Comparison of ENCODE assay signal across 18 cellular contexts in the genomic region with DNA sequence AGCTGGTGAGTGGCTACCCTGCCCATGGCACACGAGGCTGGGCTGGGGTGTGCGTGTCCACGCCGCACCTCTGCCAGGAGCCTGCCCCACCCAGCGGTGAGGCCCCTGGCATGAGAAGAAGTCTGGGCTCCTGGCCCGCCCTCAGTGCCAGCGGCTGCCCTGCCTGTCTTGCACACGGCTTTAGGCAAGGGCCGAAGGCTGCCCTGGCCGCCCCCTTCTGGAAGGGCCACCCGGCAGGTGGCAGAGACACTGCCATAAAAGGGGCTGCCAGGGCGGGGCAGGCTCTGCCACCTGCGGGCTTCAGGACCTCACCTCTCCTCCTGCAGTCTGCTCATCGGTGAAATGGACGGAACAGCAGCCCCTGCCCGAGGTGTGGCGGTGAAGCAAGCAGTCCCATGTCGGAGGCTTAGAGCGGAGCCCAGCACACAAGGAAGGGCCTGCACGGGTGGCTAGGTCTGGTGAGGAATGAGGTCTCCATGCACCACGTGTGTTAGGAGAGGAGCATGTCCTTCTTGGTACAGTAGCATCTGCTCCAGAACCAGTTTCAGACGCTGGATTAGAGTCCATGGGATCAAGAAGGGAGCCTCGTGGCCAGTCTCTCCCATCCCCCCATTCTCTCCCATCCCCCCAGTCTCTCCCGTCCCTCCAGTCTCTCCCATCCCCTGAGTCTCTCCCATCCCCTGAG. TPM values are rescaled to one million over a fixed set of nuclear protein-coding genes. Genes with fewer than 3 reads are reported as not detected.
"Had no signal": no experiment of that assay in that cellular context is flagged by ENCODE, and none has a peak within 500 bp of the region (broad histone marks: within the 10 kb centered on the region; RNA-seq: fewer than 3 reads in every experiment).

No MANE protein-coding gene starts in this region.

- H3K27ac ChIP-seq: ascending aorta, prostate gland, stomach, thoracic aorta had no signal

- H3K9me3 ChIP-seq: ascending aorta, prostate gland, stomach, thoracic aorta had no signal

- H3K4me3 ChIP-seq: ascending aorta, prostate gland, stomach, thoracic aorta had no signal

- H3K27me3 ChIP-seq: ascending aorta had no signal

- H3K4me1 ChIP-seq: ascending aorta, prostate gland had no signal

- DNase-seq: activated CD4-positive, alpha-beta T cell treated with anti-CD3 and anti-CD28 coated beads for 1 hour; activated naive CD4-positive, alpha-beta T cell; mammary epithelial cell; natural killer cell; occipital lobe; stimulated activated CD4-positive, alpha-beta T cell treated with anti-CD3 and anti-CD28 coated beads, Interleukin-12 subunit alpha, Interleukin-12 subunit beta, amount 100 ng/mL, for 4 hours; stimulated activated CD4-positive, alpha-beta T cell treated with anti-CD3 and anti-CD28 coated beads, Interleukin-2, amount 100 ng/mL, for 48 hours; stomach had no signal

- ATAC-seq: natural killer cell had no signal

- FAIRE-seq: bronchial epithelial cell had no signal

- H3K36me3 ChIP-seq: ascending aorta, prostate gland, stomach, thoracic aorta had no signal

RNA-seq across cellular contexts. Expression of gene LHX3, which starts 51.4 kb away (rescaled TPM):
- total RNA-seq: activated T-helper 1 cell treated with anti-CD3 and anti-CD28 coated beads, Interleukin-12 subunit alpha, Interleukin-12 subunit beta, Interleukin-2, Interleukin-4 antibody, amounts not matched to agents 30 ng/mL and 10 ng/mL and 1 ng/mL, durations not matched to agents 14 hours and 24 hours and 36 hours; ascending aorta; bronchial epithelial cell; chondrocyte; dermis microvascular lymphatic vessel endothelial cell; mammary epithelial cell; mononuclear cell; occipital lobe; stomach; thoracic aorta; urinary bladder had no signal
- polyA plus RNA-seq: esophagus, mammary epithelial cell, stomach, urinary bladder had no signal
